ENCODE assay signal across 16 cellular contexts in genomic region chr3:13339833-13340232, GRCh38.
DNase-seq lines count a peak whose midpoint lies in the region; ATAC-seq, FAIRE-seq and TF ChIP-seq lines count a peak whose summit lies in the region.
"Had no signal": no experiment of that assay in that cellular context is flagged by ENCODE, and none has a peak within 500 bp of the region (broad histone marks: within the 10 kb centered on the region; RNA-seq: fewer than 3 reads in every experiment).

No MANE protein-coding gene starts in this region.

- H2BK15ac ChIP-seq in H1 (ENCODE audit: low read length): no peak overlapping the region

- H3K27ac ChIP-seq in DOHH2 (ENCODE audit: low read depth, low read length): peak overlapping the region; percentile 33
- H3K27ac ChIP-seq in H1 (ENCODE audit: low read depth, low read length): no peak overlapping the region
- H3K27ac ChIP-seq: C4-2B had no signal

- H3K79me2 ChIP-seq in DOHH2 (ENCODE audit: control insufficient read depth, low read length) (no peaks in the 10 kb centered on the region), H1 (ENCODE audit: control insufficient read depth in 1 of 2, insufficient read depth in 2 of 2, low read length in 2 of 2) (no peaks in the 10 kb centered on the region)

- H3K23ac ChIP-seq in H1 (ENCODE audit: insufficient read length): no peak overlapping the region

- H4K20me1 ChIP-seq in DOHH2 (ENCODE audit: control insufficient read depth, insufficient read depth, low read depth, low read length): no peaks in the 10 kb centered on the region
- no peaks in the 10 kb centered on the region for H4K20me1 ChIP-seq in H1 (replicated peaks in 1 of 2; ENCODE audit: control insufficient read depth in 1 of 2, insufficient read depth in 2 of 2, low read length in 2 of 2)

- H3K4me1 ChIP-seq in DOHH2 (ENCODE audit: control insufficient read depth, low read length) (peaks cover 95% of the 10 kb centered on the region), H1 (replicated peaks in 1 of 4; ENCODE audit: control insufficient read depth in 3 of 4, insufficient read depth in 4 of 4, low read length in 3 of 4) (peaks cover 0 to 4% (median 2%) of the 10 kb centered on the region in 4 experiments; a peak in 4 of 7 replicates)
- H3K4me1 ChIP-seq: HAP-1 had no signal

- H3K36me3 Mint-ChIP-seq in activated naive CD4-positive, alpha-beta T cell treated with anti-CD3 and anti-CD28 coated beads, Interleukin-2, amount 10 ng/mL, durations not matched to agents 7 days and 5 days: peaks cover 61% of the 10 kb centered on the region
- peaks cover 43% of the 10 kb centered on the region for H3K36me3 Mint-ChIP-seq in activated naive CD4-positive, alpha-beta T cell treated with anti-CD3 and anti-CD28 coated beads for 36 hours (ENCODE audit: low read depth)

- H3K9me3 ChIP-seq in DOHH2 (ENCODE audit: control insufficient read depth, insufficient read depth, low read length) (no peaks in the 10 kb centered on the region), H1 (ENCODE audit: insufficient read depth in 2 of 2, low read depth in 1 of 2, low read length in 1 of 2) (no peaks in the 10 kb centered on the region)
- H3K9me3 ChIP-seq: HAP-1 had no signal

- H3K9ac ChIP-seq in H1 (replicated peaks in 1 of 4; ENCODE audit: extremely low read depth in 1 of 4, low read depth in 3 of 4, low read length in 3 of 4): no peak overlapping the region

- no peak overlapping the region for H4K91ac ChIP-seq in H1 (replicated peaks; ENCODE audit: insufficient read length, low read length)

- H3K4me3 ChIP-seq in DOHH2 (ENCODE audit: low read length) (peak overlapping the region; percentile 25; the same call in 1 of the 2 replicates), H1 (ENCODE audit: extremely low read depth in 1 of 4, insufficient read depth in 2 of 4, low read depth in 3 of 4, low read length in 4 of 4) (no peak overlapping the region)
- H3K4me3 ChIP-seq: HAP-1 had no signal

- no peak overlapping the region for H2AFZ ChIP-seq in H1 (ENCODE audit: low read length)

- no peaks in the 10 kb centered on the region for H3K9me2 ChIP-seq in DOHH2 (replicated peaks; ENCODE audit: control insufficient read depth, low read length)

- H2BK5ac ChIP-seq in H1 (ENCODE audit: low read depth, low read length): 0 out of 2 replicates have a peak overlapping the region, but pooled peaks have one; percentile 30

- H3K4ac ChIP-seq in H1 (replicated peaks; ENCODE audit: insufficient read length, low read depth, low read length): no peak overlapping the region

- no peak overlapping the region for H2AK5ac ChIP-seq in H1 (ENCODE audit: low read depth, low read length)

- H3K18ac ChIP-seq in H1 (ENCODE audit: extremely low read depth, low read length): no peak overlapping the region

- H3K36me3 ChIP-seq in DOHH2 (ENCODE audit: control insufficient read depth, low read length): peaks cover 97% of the 10 kb centered on the region
- H3K36me3 ChIP-seq in H1 (ENCODE audit: control insufficient read depth in 2 of 4, insufficient read depth in 4 of 4, low read length in 3 of 4): peaks cover 3 to 26% (median 10%) of the 10 kb centered on the region in 4 experiments

- no peak overlapping the region for H3K56ac ChIP-seq in H1 (replicated peaks; ENCODE audit: insufficient read length, low read depth, low read length)

- no peak for TF ChIP-seq POLR2A in H1 (IDR thresholded peaks at IDR 0.05; ENCODE audit: control extremely low read depth in 1 of 2, low read depth in 2 of 2, low read length in 2 of 2)

- peaks cover 11% of the 10 kb centered on the region for H3F3A ChIP-seq in DOHH2 (ENCODE audit: control insufficient read depth, insufficient read depth)

- no peak overlapping the region for H3K14ac ChIP-seq in H1 (ENCODE audit: insufficient read length)

- H3K27me3 Mint-ChIP-seq in activated naive CD4-positive, alpha-beta T cell treated with anti-CD3 and anti-CD28 coated beads, Interleukin-2, amount 10 ng/mL, durations not matched to agents 7 days and 5 days: no peaks in the 10 kb centered on the region
- H3K27me3 Mint-ChIP-seq in activated naive CD4-positive, alpha-beta T cell treated with anti-CD3 and anti-CD28 coated beads for 36 hours (ENCODE audit: low read depth): no peaks in the 10 kb centered on the region
- H3K27me3 Mint-ChIP-seq: CD4-positive, alpha-beta memory T cell had no signal

- no peak for DNase-seq in activated naive CD4-positive, alpha-beta T cell treated with anti-CD3 and anti-CD28 coated beads, Interleukin-2, amount 10 ng/mL, durations not matched to agents 7 days and 5 days
- no peak for DNase-seq in activated naive CD4-positive, alpha-beta T cell treated with anti-CD3 and anti-CD28 coated beads for 36 hours
- DNase-seq in H1 (ENCODE audit: low read depth in 1 of 2, low spot score in 2 of 2) (no peak), AML-193 (lab: John Stamatoyannopoulos, UW) (no peak)
- no peak for DNase-seq in activated CD4-positive, alpha-beta T cell treated with anti-CD3 and anti-CD28 coated beads, Interleukin-2, amount 50 U/mL, for 4 hours
- DNase-seq: 8988T; CD4-positive, alpha-beta memory T cell; DMS79; GDM1; GOT3 had no signal

- H3K23me2 ChIP-seq in H1 (ENCODE audit: low read depth, low read length): no peaks in the 10 kb centered on the region

- CTCF ChIA-PET in activated naive CD4-positive, alpha-beta T cell treated with anti-CD3 and anti-CD28 coated beads, Interleukin-2, amount 10 ng/mL, durations not matched to agents 7 days and 5 days (lab: Charles Lee): no interaction called here
- CTCF ChIA-PET in activated naive CD4-positive, alpha-beta T cell treated with anti-CD3 and anti-CD28 coated beads for 36 hours (lab: Charles Lee): no interaction called here
- CTCF ChIA-PET in H1 (lab: Charles Lee; ENCODE audit: partially characterized antibody): interaction anchor here (0.8 to 2.5 kb wide), 9 partner anchors 8 to 318 kb away, joined by 3 to 10 read pairs (median 3); no protein-coding TSS in a partner anchor

- H2BK120ac ChIP-seq in H1 (replicated peaks; ENCODE audit: low read depth, low read length): no peak overlapping the region

- H2BK20ac ChIP-seq in H1 (ENCODE audit: low read length): no peak overlapping the region

- ATAC-seq in GM19455 (IDR thresholded peaks at IDR 0.05; ENCODE audit: unreplicated experiment): no peak

- H2BK12ac ChIP-seq in H1 (ENCODE audit: low read depth, low read length): no peak overlapping the region

- 97% methylated on average over 19 of the region's 20 CpGs; no CpG with 5 or more reads in 1 of the 2 experiments for WGBS in H1 (ENCODE audit: extremely low coverage in 1 of 2, insufficient coverage in 1 of 2, insufficient read length in 1 of 2, insufficient replicate concordance in 2 of 2, low coverage in 1 of 2, low lambda C conversion rate in 2 of 2, missing lambda C conversion rate in 1 of 2), 2 experiments

- peaks cover 12% of the 10 kb centered on the region for H3K4me1 Mint-ChIP-seq in activated naive CD4-positive, alpha-beta T cell treated with anti-CD3 and anti-CD28 coated beads, Interleukin-2, amount 10 ng/mL, durations not matched to agents 7 days and 5 days
- H3K4me1 Mint-ChIP-seq in activated naive CD4-positive, alpha-beta T cell treated with anti-CD3 and anti-CD28 coated beads for 36 hours (ENCODE audit: low read depth): no peaks in the 10 kb centered on the region

- no peak overlapping the region for H3K4me3 Mint-ChIP-seq in activated naive CD4-positive, alpha-beta T cell treated with anti-CD3 and anti-CD28 coated beads, Interleukin-2, amount 10 ng/mL, durations not matched to agents 7 days and 5 days
- H3K4me3 Mint-ChIP-seq in activated naive CD4-positive, alpha-beta T cell treated with anti-CD3 and anti-CD28 coated beads for 36 hours: no peak overlapping the region
- H3K4me3 Mint-ChIP-seq: CD4-positive, alpha-beta memory T cell had no signal

- H3K27ac Mint-ChIP-seq in activated naive CD4-positive, alpha-beta T cell treated with anti-CD3 and anti-CD28 coated beads, Interleukin-2, amount 10 ng/mL, durations not matched to agents 7 days and 5 days: peak overlapping the region; percentile 7
- no peak overlapping the region for H3K27ac Mint-ChIP-seq in activated naive CD4-positive, alpha-beta T cell treated with anti-CD3 and anti-CD28 coated beads for 36 hours

- POLR2A ChIA-PET in H1 (lab: Charles Lee; ENCODE audit: partially characterized antibody): interaction anchor here (0.6 to 0.8 kb wide), 2 partner anchors 15 to 681 kb away, joined by 3 read pairs; no protein-coding TSS in a partner anchor

- peak overlapping the region; percentile 4; the same call in 1 of the 2 replicates for H4K8ac ChIP-seq in H1 (ENCODE audit: extremely low read depth, insufficient read depth, low read length)

- H4K5ac ChIP-seq in H1 (ENCODE audit: insufficient read length, low read depth, low read length): no peak overlapping the region

- no peak for TF ChIP-seq EP300 in H1 (IDR thresholded peaks at IDR 0.05; ENCODE audit: borderline replicate concordance in 1 of 2, low read depth in 2 of 2, low read length in 2 of 2)

- TF ChIP-seq RAD21 in H1 (IDR thresholded peaks at IDR 0.05 in 1 of 2, conservative IDR thresholded peaks at IDR 0.05 in 1 of 2; ENCODE audit: low read depth in 2 of 2, low read length in 2 of 2): no peak

- H3K4me2 ChIP-seq in DOHH2 (ENCODE audit: low read length): peak overlapping the region; percentile 52
- no peak overlapping the region for H3K4me2 ChIP-seq in H1 (ENCODE audit: insufficient read depth in 1 of 2, low read depth in 2 of 2, low read length in 2 of 2)

- H3K27me3 ChIP-seq in DOHH2 (ENCODE audit: control insufficient read depth, low read length) (no peaks in the 10 kb centered on the region), H1 (replicated peaks in 1 of 4; ENCODE audit: control insufficient read depth in 3 of 4, extremely low read depth in 1 of 4, insufficient read depth in 3 of 4, low read length in 3 of 4) (no peaks in the 10 kb centered on the region)

- H3K79me1 ChIP-seq in H1 (ENCODE audit: low read depth, low read length): no peaks in the 10 kb centered on the region

- no peaks in the 10 kb centered on the region for H3K9me3 Mint-ChIP-seq in activated naive CD4-positive, alpha-beta T cell treated with anti-CD3 and anti-CD28 coated beads, Interleukin-2, amount 10 ng/mL, durations not matched to agents 7 days and 5 days
- H3K9me3 Mint-ChIP-seq in activated naive CD4-positive, alpha-beta T cell treated with anti-CD3 and anti-CD28 coated beads for 36 hours: no peaks in the 10 kb centered on the region
- H3K9me3 Mint-ChIP-seq: CD4-positive, alpha-beta memory T cell had no signal

- no peak for FAIRE-seq in H1 (lab: Jason Lieb, UNC)
- FAIRE-seq: GM12892, HTR-8/SVneo had no signal

- TF ChIP-seq CTCF in DOHH2 (IDR thresholded peaks at IDR 0.05; ENCODE audit: low read depth, low read length, poor library complexity, severe bottlenecking) (no peak), H1 (IDR thresholded peaks at IDR 0.05; ENCODE audit: control extremely low read depth in 1 of 3, insufficient read depth in 1 of 3, low read depth in 1 of 3, low read length in 3 of 3) (no peak)

- intact Hi-C loops in activated naive CD4-positive, alpha-beta T cell treated with anti-CD3 and anti-CD28 coated beads for 36 hours (cut with micrococcal nuclease): no loop called here

TF ChIP-seq in H1, 55 proteins besides CTCF, POLR2A, EP300 and RAD21 (continues in another document):
- no peak for TF ChIP-seq SIX5 (IDR thresholded peaks at IDR 0.05; ENCODE audit: low read depth, low read length)
- TF ChIP-seq TEAD4 (IDR thresholded peaks at IDR 0.05; ENCODE audit: low read depth, low read length): no peak
- TF ChIP-seq CBX8 (IDR thresholded peaks at IDR 0.05; ENCODE audit: borderline replicate concordance, low read depth, low read length): no peak
